Comparison of ENCODE assay signal across 1 cellular context in genomic region chr1:151197863-151198253, GRCh38.
TF ChIP-seq lines count a peak whose summit lies in the region.

No MANE protein-coding gene starts in this region.

TF ChIP-seq in H1, 55 proteins besides CTCF, POLR2A, EP300 and RAD21:
- no peak for TF ChIP-seq POLR2AphosphoS5 (IDR thresholded peaks at IDR 0.05; ENCODE audit: low read depth, low read length)
- TF ChIP-seq TAF7 (optimal IDR thresholded peaks at IDR 0.05; ENCODE audit: borderline replicate concordance, low read depth, low read length), result no peak
- no peak for TF ChIP-seq SUZ12 (IDR thresholded peaks at IDR 0.05; ENCODE audit: low read length)
- TF ChIP-seq ZNF274 (IDR thresholded peaks at IDR 0.05; ENCODE audit: borderline replicate concordance, extremely low read depth, low read length), result no peak
- TF ChIP-seq CTBP2 (IDR thresholded peaks at IDR 0.05; ENCODE audit: borderline replicate concordance, insufficient read depth, insufficient read length, low read length), result no peak
- TF ChIP-seq CHD7 (IDR thresholded peaks at IDR 0.05; ENCODE audit: insufficient replicate concordance, low read length), result no peak
- no peak for TF ChIP-seq GABPA (IDR thresholded peaks at IDR 0.05; ENCODE audit: borderline replicate concordance, insufficient read depth, low read length)
- TF ChIP-seq E2F6 (IDR thresholded peaks at IDR 0.05), result no peak
- TF ChIP-seq SP1 (IDR thresholded peaks at IDR 0.05; ENCODE audit: low read depth, low read length), result no peak
- TF ChIP-seq YY1 (IDR thresholded peaks at IDR 0.05; ENCODE audit: low read depth, low read length), result no peak
- no peak for TF ChIP-seq BCL11A (IDR thresholded peaks at IDR 0.05; ENCODE audit: low read depth in 2 of 2, low read length in 2 of 2)
- TF ChIP-seq HDAC6 (IDR thresholded peaks at IDR 0.05; ENCODE audit: low read depth, low read length), result no peak
- TF ChIP-seq HDAC2 (IDR thresholded peaks at IDR 0.05; ENCODE audit: borderline replicate concordance in 1 of 2, low read depth in 2 of 2, low read length in 2 of 2), result no peak
- no peak for TF ChIP-seq CBX8 (IDR thresholded peaks at IDR 0.05; ENCODE audit: borderline replicate concordance, low read depth, low read length)
- TF ChIP-seq RNF2 (IDR thresholded peaks at IDR 0.05; ENCODE audit: borderline replicate concordance, low read depth, low read length, missing control alignments, poor library complexity, severe bottlenecking), result no peak
